11 cellular contexts compared by ENCODE assay signal in the genomic region with DNA sequence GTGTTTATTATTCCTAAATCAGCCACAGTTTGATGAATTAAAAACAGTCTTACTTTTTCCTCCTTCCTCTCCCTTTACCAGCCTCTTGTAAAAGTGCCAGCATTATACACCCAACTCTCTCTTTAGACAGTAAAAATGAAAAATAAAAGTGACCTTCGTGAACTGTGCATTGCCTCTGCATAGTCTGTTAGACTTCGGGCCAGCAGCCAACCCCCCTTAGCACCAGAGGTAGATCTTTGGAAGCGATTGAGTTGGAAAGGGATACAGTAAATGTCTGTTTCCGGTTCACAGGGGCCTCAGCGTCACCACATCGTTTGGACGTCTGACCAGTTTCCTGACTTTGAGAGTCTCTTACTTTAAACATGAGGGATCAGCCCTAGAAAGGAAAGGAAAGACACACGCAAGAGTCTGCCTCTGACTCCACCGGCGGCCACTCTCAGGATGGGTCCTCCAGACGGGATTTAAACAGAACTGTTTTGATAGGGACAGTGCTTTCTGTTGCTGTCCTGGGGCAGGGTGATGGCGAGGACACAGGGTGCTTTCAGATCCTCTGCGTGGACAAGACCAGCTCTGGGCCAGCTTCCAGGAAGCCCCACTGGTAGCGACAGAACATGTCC.
A peak's percentile ranks its signal among the peaks of the same experiment; 100 is the strongest.
DNase-seq lines count a peak whose midpoint lies in the region; ATAC-seq and TF ChIP-seq lines count a peak whose summit lies in the region.
"Had no signal": no experiment of that assay in that cellular context is flagged by ENCODE, and none has a peak within 500 bp of the region (broad histone marks: within the 10 kb centered on the region; RNA-seq: fewer than 3 reads in every experiment).

No MANE protein-coding gene starts in this region.

- H3K9me3 ChIP-seq in SJCRH30 (replicated peaks) (no peaks in the 10 kb centered on the region), mucosa of rectum (ENCODE audit: control insufficient read depth in 2 of 2, low read length in 2 of 2) (no peaks in the 10 kb centered on the region)
- no peaks in the 10 kb centered on the region for H3K9me3 ChIP-seq in CD4-positive, alpha-beta memory T cell (ENCODE audit: control insufficient read depth in 1 of 2, low read length in 2 of 2)

- POLR2A ChIA-PET in CD4-positive, alpha-beta memory T cell (lab: Charles Lee; ENCODE audit: partially characterized antibody): no interaction called here

- no peaks in the 10 kb centered on the region for H3K36me3 ChIP-seq in SJCRH30
- H3K36me3 ChIP-seq in mucosa of rectum (ENCODE audit: control insufficient read depth in 2 of 2, insufficient read depth in 2 of 2, low read length in 2 of 2): no peaks in the 10 kb centered on the region
- no peaks in the 10 kb centered on the region for H3K36me3 ChIP-seq in CD4-positive, alpha-beta memory T cell (ENCODE audit: insufficient read depth, low read length)
- H3K36me3 ChIP-seq: BLaER1 treated with 17β-estradiol and CSF1 and Interleukin-3, amounts not matched to agents 10 nM and 100 nM had no signal

- 56 to 59% methylated on average over 14 of the region's 14 CpGs for WGBS in lower leg skin, 2 donors

- H3K9ac ChIP-seq in mucosa of rectum (ENCODE audit: low read depth in 1 of 2, low read length in 2 of 2): peak overlapping the region in 1 of 2 donors; percentile 23
- H3K9ac ChIP-seq: BLaER1 treated with 17β-estradiol and CSF1 and Interleukin-3, amounts not matched to agents 10 nM and 100 nM had no signal

- no peaks in the 10 kb centered on the region for H3K36me3 Mint-ChIP-seq in CD4-positive, alpha-beta memory T cell

- no peak for TF ChIP-seq POLR2A in lower leg skin (IDR thresholded peaks at IDR 0.05)

- H3K4me1 Mint-ChIP-seq in CD4-positive, alpha-beta memory T cell: no peaks in the 10 kb centered on the region

- H3K4me3 Mint-ChIP-seq in CD4-positive, alpha-beta memory T cell: no peak overlapping the region

- H3K4me3 ChIP-seq in SJCRH30: peak overlapping the region; percentile 33
- H3K4me3 ChIP-seq in mucosa of rectum (ENCODE audit: low read length in 2 of 2): peak overlapping the region in 1 of 2 donors; percentile 26
- H3K4me3 ChIP-seq in CD4-positive, alpha-beta memory T cell (ENCODE audit: low read length in 2 of 2): no peak overlapping the region
- no peak overlapping the region for H3K4me3 ChIP-seq in lower leg skin (ENCODE audit: low read depth, poor library complexity, severe bottlenecking)
- H3K4me3 ChIP-seq: BLaER1 treated with 17β-estradiol and CSF1 and Interleukin-3, amounts not matched to agents 10 nM and 100 nM had no signal

- ATAC-seq in esophagus mucosa (peak; percentile 7), GM18861 (IDR thresholded peaks at IDR 0.05; ENCODE audit: unreplicated experiment) (no peak)

- H3K27me3 Mint-ChIP-seq in CD4-positive, alpha-beta memory T cell: peaks cover 0 to 2% of the 10 kb centered on the region in 2 donors

- no peak overlapping the region for H3K27ac Mint-ChIP-seq in CD4-positive, alpha-beta memory T cell

- H3K4me1 ChIP-seq in SJCRH30 (peaks cover 9% of the 10 kb centered on the region; the same call in 1 of the 2 replicates), mucosa of rectum (ENCODE audit: control insufficient read depth in 2 of 2, insufficient read depth in 2 of 2, low read length in 2 of 2) (peaks cover 26 to 31% of the 10 kb centered on the region in 2 donors)
- H3K4me1 ChIP-seq in CD4-positive, alpha-beta memory T cell (ENCODE audit: insufficient read depth, low read length): no peaks in the 10 kb centered on the region
- H3K4me1 ChIP-seq: BLaER1 treated with 17β-estradiol and CSF1 and Interleukin-3, amounts not matched to agents 10 nM and 100 nM had no signal

- CTCF ChIA-PET in CD4-positive, alpha-beta memory T cell (lab: Charles Lee; ENCODE audit: partially characterized antibody): interaction anchor here (0.7 kb wide), 1 partner anchor 1084 kb away, joined by 3 read pairs; no protein-coding TSS in a partner anchor

- intact Hi-C loops in CD4-positive, alpha-beta memory T cell (cut with micrococcal nuclease): no loop called here
- intact Hi-C loops in lower leg skin (cut with DNase I; ENCODE audit: low total_unique reads): no loop called here

- H3K27ac ChIP-seq in SJCRH30: no peak overlapping the region
- H3K27ac ChIP-seq in mucosa of rectum (ENCODE audit: low read depth in 2 of 2, low read length in 2 of 2): peak overlapping the region; percentile 72 to 79
- no peak overlapping the region for H3K27ac ChIP-seq in CD4-positive, alpha-beta memory T cell (ENCODE audit: low read depth, low read length)
- H3K27ac ChIP-seq: BLaER1 treated with 17β-estradiol and CSF1 and Interleukin-3, amounts not matched to agents 10 nM and 100 nM had no signal

- H3K27me3 ChIP-seq in SJCRH30 (no peaks in the 10 kb centered on the region), mucosa of rectum (ENCODE audit: control insufficient read depth in 2 of 2, insufficient read depth in 2 of 2, low read length in 2 of 2) (no peaks in the 10 kb centered on the region)
- no peaks in the 10 kb centered on the region for H3K27me3 ChIP-seq in CD4-positive, alpha-beta memory T cell (ENCODE audit: insufficient read depth, low read length)
- H3K27me3 ChIP-seq: BLaER1 treated with 17β-estradiol and CSF1 and Interleukin-3, amounts not matched to agents 10 nM and 100 nM had no signal

- H3K9me3 Mint-ChIP-seq in CD4-positive, alpha-beta memory T cell: peaks cover 0 to 6% (median 2%) of the 10 kb centered on the region in 8 donors

- DNase-seq in AG08396 (ENCODE audit: low spot score): peak; percentile 43
- peak; percentile 5 to 29 for DNase-seq in SJCRH30
- no peak for DNase-seq in CD4-positive, alpha-beta memory T cell
- DNase-seq in lower leg skin (ENCODE audit: low spot score in 2 of 2): no peak
- no peak for DNase-seq in putamen (ENCODE audit: low spot score)
- DNase-seq: activated effector memory CD4-positive, alpha-beta T cell treated with anti-CD3 and anti-CD28 coated beads, Interleukin-2, amount 50 U/mL, for 16 hours; NCI-H345 had no signal

- TF ChIP-seq CTCF in lower leg skin (IDR thresholded peaks at IDR 0.05): no peak

Comparison
In these comparisons a context has a peak if more than half of its experiments do, and no peak if none do; other contexts are left out.
1. DNase-seq: peak in AG08396 (single experiment) and SJCRH30 (2 of 2); none in CD4-positive, alpha-beta memory T cell (0 of 5), lower leg skin (0 of 2) and putamen (single experiment).
2. H3K27ac ChIP-seq: peak in mucosa of rectum (2 of 2); none in SJCRH30 (single experiment) and CD4-positive, alpha-beta memory T cell (single experiment).